23 cellular contexts compared by ENCODE assay signal in the genomic region with DNA sequence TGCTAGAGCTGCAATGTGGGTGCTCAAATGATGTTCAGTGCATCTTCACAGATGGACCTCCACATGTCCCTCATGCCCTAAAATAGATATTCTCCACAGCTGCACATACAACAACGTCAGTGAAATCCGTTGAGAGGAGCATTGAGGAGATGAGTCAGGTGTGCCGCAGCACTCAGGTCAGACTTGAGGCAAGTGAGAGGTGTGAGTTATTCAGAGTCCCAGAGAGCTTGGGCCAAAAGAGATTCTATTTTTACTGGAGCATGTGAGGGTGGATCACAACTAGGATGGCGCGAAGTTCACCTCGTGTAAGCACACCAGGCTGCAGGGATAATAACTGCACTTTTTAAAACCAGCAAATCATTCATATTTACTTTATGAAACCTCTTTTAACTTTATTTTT.
DNase-seq lines count a peak whose midpoint lies in the region; ATAC-seq and TF ChIP-seq lines count a peak whose summit lies in the region.
"Had no signal": no experiment of that assay in that cellular context is flagged by ENCODE, and none has a peak within 500 bp of the region (broad histone marks: within the 10 kb centered on the region; RNA-seq: fewer than 3 reads in every experiment).

No MANE protein-coding gene starts in this region.

- H3K9me3 Mint-ChIP-seq in activated T-cell treated with anti-CD3 and anti-CD28 coated beads, Interleukin-2, amount 50 U/mL, for 72 hours: peaks cover 4 to 7% of the 10 kb centered on the region in 2 donors
- peaks cover 9% of the 10 kb centered on the region for H3K9me3 Mint-ChIP-seq in activated T-helper 17 cell treated with anti-CD3 and anti-CD28 coated beads, Interleukin-2, amount 50 U/mL, for 72 hours
- H3K9me3 Mint-ChIP-seq in stimulated activated effector memory CD8-positive, alpha-beta T cell treated with anti-CD3 and anti-CD28 coated beads, Interleukin-12 subunit alpha, Interleukin-12 subunit beta, amount 100 ng/mL, for 72 hours: peaks cover 3% of the 10 kb centered on the region
- H3K9me3 Mint-ChIP-seq: CD4-positive, alpha-beta T cell had no signal

- H3K4me2 ChIP-seq in OCI-LY7 (ENCODE audit: low read length): no peak overlapping the region
- H3K4me2 ChIP-seq: A549; BLaER1 treated with 17β-estradiol and CSF1 and Interleukin-3, amounts not matched to agents 10 nM and 100 nM; PC-9 had no signal

- peaks cover 0 to 2% of the 10 kb centered on the region in 2 donors for H3K36me3 Mint-ChIP-seq in activated T-cell treated with anti-CD3 and anti-CD28 coated beads, Interleukin-2, amount 50 U/mL, for 72 hours (ENCODE audit: insufficient read depth in 2 of 2)
- no peaks in the 10 kb centered on the region for H3K36me3 Mint-ChIP-seq in activated T-helper 17 cell treated with anti-CD3 and anti-CD28 coated beads, Interleukin-2, amount 50 U/mL, for 72 hours (ENCODE audit: low read depth)
- no peaks in the 10 kb centered on the region for H3K36me3 Mint-ChIP-seq in stimulated activated effector memory CD8-positive, alpha-beta T cell treated with anti-CD3 and anti-CD28 coated beads, Interleukin-12 subunit alpha, Interleukin-12 subunit beta, amount 100 ng/mL, for 72 hours

- H3K4me3 ChIP-seq in OCI-LY7 (ENCODE audit: low read depth, low read length, poor library complexity, severe bottlenecking): no peak overlapping the region
- H3K4me3 ChIP-seq: A549; BLaER1 treated with 17β-estradiol and CSF1 and Interleukin-3, amounts not matched to agents 10 nM and 100 nM; PC-9; SK-N-MC had no signal

- peaks cover 6% of the 10 kb centered on the region for H3K27me3 Mint-ChIP-seq in activated T-cell treated with anti-CD3 and anti-CD28 coated beads, Interleukin-2, amount 50 U/mL, for 72 hours (ENCODE audit: low read depth)
- no peaks in the 10 kb centered on the region for H3K27me3 Mint-ChIP-seq in activated T-helper 17 cell treated with anti-CD3 and anti-CD28 coated beads, Interleukin-2, amount 50 U/mL, for 72 hours
- H3K27me3 Mint-ChIP-seq: CD4-positive, alpha-beta T cell had no signal

- peaks cover 9% of the 10 kb centered on the region for H3K4me1 ChIP-seq in OCI-LY7 (ENCODE audit: insufficient read depth, low read length, poor library complexity, severe bottlenecking)
- H3K4me1 ChIP-seq: A549; BLaER1 treated with 17β-estradiol and CSF1 and Interleukin-3, amounts not matched to agents 10 nM and 100 nM had no signal

- H2AFZ ChIP-seq in OCI-LY7 (ENCODE audit: low read length): no peak overlapping the region
- H2AFZ ChIP-seq: PC-9 had no signal

- CTCF ChIA-PET in OCI-LY7 (lab: Charles Lee; ENCODE audit: unreplicated experiment): no interaction called here

- H3K9me2 ChIP-seq in OCI-LY7 (ENCODE audit: insufficient read depth, low read length): no peaks in the 10 kb centered on the region

- no peak overlapping the region for H3K27ac ChIP-seq in OCI-LY7 (ENCODE audit: low read depth, low read length, poor library complexity, severe bottlenecking)
- H3K27ac ChIP-seq: A549; BLaER1 treated with 17β-estradiol and CSF1 and Interleukin-3, amounts not matched to agents 10 nM and 100 nM; PC-9; SK-N-MC had no signal

- no peaks in the 10 kb centered on the region for H3K79me2 ChIP-seq in OCI-LY7 (ENCODE audit: insufficient read depth, low read depth, low read length)

- no peaks in the 10 kb centered on the region for H3K9me3 ChIP-seq in OCI-LY7 (ENCODE audit: low read length)
- H3K9me3 ChIP-seq: A549; BLaER1 treated with 17β-estradiol and CSF1 and Interleukin-3, amounts not matched to agents 10 nM and 100 nM had no signal

- ATAC-seq in activated T-cell treated with anti-CD3 and anti-CD28 coated beads, Interleukin-2, amount 50 U/mL, for 72 hours (replicated peaks in 1 of 2): peak in 1 of 2 donors; percentile 39
- ATAC-seq in activated T-helper 17 cell treated with anti-CD3 and anti-CD28 coated beads, Interleukin-2, amount 50 U/mL, for 72 hours (replicated peaks): peak; percentile 60
- ATAC-seq in stimulated activated effector memory CD8-positive, alpha-beta T cell treated with anti-CD3 and anti-CD28 coated beads, Interleukin-12 subunit alpha, Interleukin-12 subunit beta, amount 100 ng/mL, for 72 hours: peak; percentile 57
- no peak for ATAC-seq in HG02884 (IDR thresholded peaks at IDR 0.05; ENCODE audit: unreplicated experiment)
- ATAC-seq: A549, HCT116 had no signal

- intact Hi-C loops in OCI-LY7 (cut with micrococcal nuclease; ENCODE audit: unreplicated experiment): no loop called here

- no TSS peak for BruUV-seq in OCI-LY7 (replicated peaks; lab: Mats Ljungman, UMichigan)

- H3K4me3 Mint-ChIP-seq in activated T-cell treated with anti-CD3 and anti-CD28 coated beads, Interleukin-2, amount 50 U/mL, for 72 hours: no peak overlapping the region
- H3K4me3 Mint-ChIP-seq in activated T-helper 17 cell treated with anti-CD3 and anti-CD28 coated beads, Interleukin-2, amount 50 U/mL, for 72 hours: peak overlapping the region; percentile 21
- no peak overlapping the region for H3K4me3 Mint-ChIP-seq in stimulated activated effector memory CD8-positive, alpha-beta T cell treated with anti-CD3 and anti-CD28 coated beads, Interleukin-12 subunit alpha, Interleukin-12 subunit beta, amount 100 ng/mL, for 72 hours
- H3K4me3 Mint-ChIP-seq: CD4-positive, alpha-beta T cell had no signal

- peak overlapping the region; percentile 64 for H3K27ac Mint-ChIP-seq in activated T-cell treated with anti-CD3 and anti-CD28 coated beads, Interleukin-2, amount 50 U/mL, for 72 hours
- peak overlapping the region; percentile 64 for H3K27ac Mint-ChIP-seq in activated T-helper 17 cell treated with anti-CD3 and anti-CD28 coated beads, Interleukin-2, amount 50 U/mL, for 72 hours
- H3K27ac Mint-ChIP-seq in stimulated activated effector memory CD8-positive, alpha-beta T cell treated with anti-CD3 and anti-CD28 coated beads, Interleukin-12 subunit alpha, Interleukin-12 subunit beta, amount 100 ng/mL, for 72 hours: no peak overlapping the region
- H3K27ac Mint-ChIP-seq: CD4-positive, alpha-beta T cell had no signal

- TF ChIP-seq CTCF in OCI-LY7 (conservative IDR thresholded peaks at IDR 0.05; ENCODE audit: low read length): no peak

- no peaks in the 10 kb centered on the region for H3K36me3 ChIP-seq in OCI-LY7 (ENCODE audit: insufficient read depth, low read length)
- H3K36me3 ChIP-seq: BLaER1 treated with 17β-estradiol and CSF1 and Interleukin-3, amounts not matched to agents 10 nM and 100 nM had no signal

- no peaks in the 10 kb centered on the region for H4K20me1 ChIP-seq in OCI-LY7 (ENCODE audit: insufficient read depth, low read length)
- H4K20me1 ChIP-seq: BLaER1 treated with 17β-estradiol and CSF1 and Interleukin-3, amounts not matched to agents 10 nM and 100 nM had no signal

- no peak for DNase-seq in activated T-cell treated with anti-CD3 and anti-CD28 coated beads, Interleukin-2, amount 50 U/mL, for 72 hours
- no peak for DNase-seq in activated T-cell treated with anti-CD3 and anti-CD28 coated beads, Interleukin-2, amount 50 U/mL, for 48 hours
- DNase-seq in OCI-LY7 (ENCODE audit: low spot score) (peak; percentile 20), NCI-H2029 treated with DMSO at 0.1 percent for 48 hours (lab: John Stamatoyannopoulos, UW) (no peak)
- DNase-seq in stimulated activated effector memory CD8-positive, alpha-beta T cell treated with anti-CD3 and anti-CD28 coated beads, Interleukin-12 subunit alpha, Interleukin-12 subunit beta, amount 100 ng/mL, for 72 hours (ENCODE audit: low spot score in 2 of 2): no peak
- DNase-seq: AML-193; CD4-positive, alpha-beta T cell; Karpas-422; NCI-H1105; NCI-H146; NCI-H1930; NCI-H446 treated with DMSO at 0.1 percent for 48 hours; NCI-H526; NCI-H82; NK-92 treated with Interleukin-12 subunit alpha and Interleukin-12 subunit beta, amount 100 ng/mL, for 24 hours; PC-9; SIG-M5 had no signal

- peaks cover 20% of the 10 kb centered on the region for H3K4me1 Mint-ChIP-seq in activated T-cell treated with anti-CD3 and anti-CD28 coated beads, Interleukin-2, amount 50 U/mL, for 72 hours (ENCODE audit: low read depth)
- H3K4me1 Mint-ChIP-seq in activated T-helper 17 cell treated with anti-CD3 and anti-CD28 coated beads, Interleukin-2, amount 50 U/mL, for 72 hours: peaks cover 28% of the 10 kb centered on the region
- H3K4me1 Mint-ChIP-seq in stimulated activated effector memory CD8-positive, alpha-beta T cell treated with anti-CD3 and anti-CD28 coated beads, Interleukin-12 subunit alpha, Interleukin-12 subunit beta, amount 100 ng/mL, for 72 hours: peaks cover 33% of the 10 kb centered on the region

- POLR2A ChIA-PET in OCI-LY7 (lab: Charles Lee): no interaction called here
